12 cellular contexts compared by ENCODE assay signal in the genomic region with DNA sequence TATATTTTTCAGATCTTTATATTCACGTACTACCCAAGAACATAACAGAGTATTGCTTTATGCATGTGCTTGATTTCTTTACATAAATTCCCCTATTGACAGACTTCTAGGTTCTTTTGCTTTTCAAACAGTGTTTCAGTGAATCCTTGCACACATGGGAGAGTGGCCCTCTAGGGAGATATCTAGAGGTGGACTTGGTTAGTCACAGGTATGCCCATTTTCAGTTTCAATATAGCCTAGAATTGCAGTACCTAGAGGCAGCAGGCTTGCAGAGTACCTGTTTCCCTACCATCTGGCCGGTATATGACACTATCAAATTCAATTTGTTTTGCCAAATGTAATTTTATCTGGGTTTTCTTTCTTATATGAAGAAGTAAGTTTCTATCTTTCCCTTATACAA.
"Had no signal": no experiment of that assay in that cellular context is flagged by ENCODE, and none has a peak within 500 bp of the region (broad histone marks: within the 10 kb centered on the region; RNA-seq: fewer than 3 reads in every experiment).

No MANE protein-coding gene starts in this region.

- H3K36me3 ChIP-seq: breast epithelium, esophagus squamous epithelium had no signal

- H3K9me3 ChIP-seq: breast epithelium, esophagus squamous epithelium had no signal

- H3K4me3 Mint-ChIP-seq: activated CD8-positive, alpha-beta T cell treated with anti-CD3 and anti-CD28 coated beads, Interleukin-2, amount 10 ng/mL, durations not matched to agents 7 days and 5 days; activated naive CD8-positive, alpha-beta T cell treated with anti-CD3 and anti-CD28 coated beads, Interleukin-2, amount 10 ng/mL, durations not matched to agents 7 days and 5 days had no signal

- FAIRE-seq: colon had no signal

- DNase-seq: activated CD8-positive, alpha-beta memory T cell treated with anti-CD3 and anti-CD28 coated beads, Interleukin-2, amount 50 U/mL, for 48 hours; activated CD8-positive, alpha-beta T cell treated with anti-CD3 and anti-CD28 coated beads, Interleukin-2, amount 10 ng/mL, durations not matched to agents 7 days and 5 days; activated naive CD8-positive, alpha-beta T cell treated with anti-CD3 and anti-CD28 coated beads, Interleukin-2, amount 10 ng/mL, durations not matched to agents 7 days and 5 days; anterior cingulate cortex; esophagus squamous epithelium; foreskin fibroblast; mammary epithelial cell; stimulated activated CD4-positive, alpha-beta T cell treated with anti-CD3 and anti-CD28 coated beads, Interleukin-12 subunit alpha, Interleukin-12 subunit beta, amount 100 ng/mL, for 4 hours; stimulated activated naive CD4-positive, alpha-beta T cell treated with Interleukin-2 at 50 U/mL for 16 hours; trophoblast cell had no signal

- H3K36me3 Mint-ChIP-seq: activated naive CD8-positive, alpha-beta T cell treated with anti-CD3 and anti-CD28 coated beads, Interleukin-2, amount 10 ng/mL, durations not matched to agents 7 days and 5 days had no signal

- H3K27me3 ChIP-seq: breast epithelium, esophagus squamous epithelium had no signal

- H3K4me1 ChIP-seq: breast epithelium had no signal

- H3K9me3 Mint-ChIP-seq: activated naive CD8-positive, alpha-beta T cell treated with anti-CD3 and anti-CD28 coated beads, Interleukin-2, amount 10 ng/mL, durations not matched to agents 7 days and 5 days had no signal

- H3K4me3 ChIP-seq: breast epithelium, esophagus squamous epithelium had no signal

- H3K27ac Mint-ChIP-seq: activated CD8-positive, alpha-beta T cell treated with anti-CD3 and anti-CD28 coated beads, Interleukin-2, amount 10 ng/mL, durations not matched to agents 7 days and 5 days; activated naive CD8-positive, alpha-beta T cell treated with anti-CD3 and anti-CD28 coated beads, Interleukin-2, amount 10 ng/mL, durations not matched to agents 7 days and 5 days had no signal

- H3K27ac ChIP-seq: breast epithelium, esophagus squamous epithelium had no signal
